ENCODE assay signal across 8 cellular contexts in genomic region chr5:8456846-8457186, GRCh38.
DNase-seq lines count a peak whose midpoint lies in the region; ATAC-seq and TF ChIP-seq lines count a peak whose summit lies in the region.

No MANE protein-coding gene starts in this region.

- H3K4me1 Mint-ChIP-seq in naive thymus-derived CD8-positive, alpha-beta T cell: peaks cover 10 to 23% (median 20%) of the 10 kb centered on the region in 4 donors

- H3K9me3 ChIP-seq in BE2C (no peaks in the 10 kb centered on the region), HUES64 (ENCODE audit: insufficient read depth, low read depth, low read length) (peaks cover 2% of the 10 kb centered on the region; the same call in 1 of the 2 replicates), colonic mucosa (no peaks in the 10 kb centered on the region)

- H3K27ac Mint-ChIP-seq in naive thymus-derived CD8-positive, alpha-beta T cell: peak overlapping the region; percentile 63 to 94 (median 83)

- TF ChIP-seq CTCF in BE2C (IDR thresholded peaks at IDR 0.05; ENCODE audit: low read depth, low read length) (no peak), colonic mucosa (IDR thresholded peaks at IDR 0.05) (no peak)

- H3K36me3 Mint-ChIP-seq in naive thymus-derived CD8-positive, alpha-beta T cell: peaks cover 0 to 11% (median 0%) of the 10 kb centered on the region in 3 donors

- peak overlapping the region; percentile 88 for H3K4me3 ChIP-seq in BE2C (ENCODE audit: low read depth, low read length)
- peak overlapping the region; percentile 53; the same call in 1 of the 2 replicates for H3K4me3 ChIP-seq in HUES64 (ENCODE audit: low read length)
- H3K4me3 ChIP-seq in colonic mucosa: peak overlapping the region; percentile 93

- peaks cover 5% of the 10 kb centered on the region for H3K4me1 ChIP-seq in BE2C
- no peaks in the 10 kb centered on the region for H3K4me1 ChIP-seq in HUES64 (ENCODE audit: insufficient read depth, low read length)
- H3K4me1 ChIP-seq in colonic mucosa: no peaks in the 10 kb centered on the region

- intact Hi-C loops in colonic mucosa (cut with DNase I) (no loop called here), posterior vena cava (cut with DNase I) (no loop called here)

- POLR2A ChIA-PET in naive thymus-derived CD8-positive, alpha-beta T cell (lab: Charles Lee): interaction anchor here (1.0 kb wide), 1 partner anchor 588 kb away, joined by 4 read pairs; the partner anchor contains the start of genes FASTKD3 and MTRR

- peak overlapping the region; percentile 83 to 96 (median 88) for H3K4me3 Mint-ChIP-seq in naive thymus-derived CD8-positive, alpha-beta T cell

- peaks cover 0 to 2% (median 0%) of the 10 kb centered on the region in 5 donors for H3K27me3 Mint-ChIP-seq in naive thymus-derived CD8-positive, alpha-beta T cell

- H3K36me3 ChIP-seq in BE2C (peaks cover 15% of the 10 kb centered on the region), HUES64 (ENCODE audit: insufficient read depth, low read length) (no peaks in the 10 kb centered on the region), colonic mucosa (no peaks in the 10 kb centered on the region)

- ATAC-seq in naive thymus-derived CD8-positive, alpha-beta T cell: no peak
- ATAC-seq in GM18519 (IDR thresholded peaks at IDR 0.05; ENCODE audit: low FRiP score, unreplicated experiment): no peak

- H3K9ac ChIP-seq in HUES64 (ENCODE audit: low read depth, low read length) (no peak overlapping the region), colonic mucosa (ENCODE audit: low read depth in 2 of 2, low read length in 2 of 2) (no peak overlapping the region)

- WGBS in HUES64: 97% methylated on average over 5 of the region's 5 CpGs

- DNase-seq in BE2C (no peak), colonic mucosa (no peak), NOMO-1 treated with dmso at 0.1 percent for 144 hours (lab: John Stamatoyannopoulos, UW; ENCODE audit: unreplicated experiment) (no peak), posterior vena cava (ENCODE audit: low spot score) (no peak), DMS114 treated with DMSO at 0.1 percent for 48 hours (lab: John Stamatoyannopoulos, UW; ENCODE audit: unreplicated experiment) (no peak)
- DNase-seq in naive thymus-derived CD8-positive, alpha-beta T cell: peak in 2 of 10 donors; percentile 1 to 2

- H3K27ac ChIP-seq in HUES64 (ENCODE audit: low read depth, low read length): no peak overlapping the region
- H3K27ac ChIP-seq in colonic mucosa: peak overlapping the region; percentile 71

- H3K9me3 Mint-ChIP-seq in naive thymus-derived CD8-positive, alpha-beta T cell: peaks cover 0 to 4% (median 0%) of the 10 kb centered on the region in 9 donors

- H3K27me3 ChIP-seq in BE2C (no peaks in the 10 kb centered on the region), HUES64 (ENCODE audit: insufficient read depth, low read length) (peaks cover 2% of the 10 kb centered on the region; the same call in 1 of the 2 replicates), colonic mucosa (no peaks in the 10 kb centered on the region)
